10 cellular contexts compared by ENCODE assay signal in genomic region chr11:11148104-11148509, GRCh38.
DNase-seq lines count a peak whose midpoint lies in the region; ATAC-seq and TF ChIP-seq lines count a peak whose summit lies in the region.
"Had no signal": no experiment of that assay in that cellular context is flagged by ENCODE, and none has a peak within 500 bp of the region (broad histone marks: within the 10 kb centered on the region; RNA-seq: fewer than 3 reads in every experiment).

No MANE protein-coding gene starts in this region.

- peaks cover 0 to 6% of the 10 kb centered on the region in 2 donors for H3K9me3 ChIP-seq in ascending aorta

- H3K27ac ChIP-seq in ascending aorta, result peak overlapping the region; percentile 46
- H3K27ac ChIP-seq: C4-2B, parathyroid adenoma had no signal

- TF ChIP-seq CTCF in activated CD8-positive, alpha-beta T cell treated with anti-CD3 and anti-CD28 coated beads for 36 hours (IDR thresholded peaks at IDR 0.05), result no peak
- peak in 2 of 3 experiments; percentile 42 to 46 for TF ChIP-seq CTCF in ascending aorta (IDR thresholded peaks at IDR 0.05)

- intact Hi-C loops in activated CD8-positive, alpha-beta T cell treated with anti-CD3 and anti-CD28 coated beads for 36 hours (cut with micrococcal nuclease), result no loop called here
- intact Hi-C loops in ascending aorta (cut with DNase I), result loop anchor here (5.0 to 10.0 kb wide), 4 partner anchors 94 to 1087 kb away; no protein-coding TSS in a partner anchor

- no peaks in the 10 kb centered on the region for H3K36me3 ChIP-seq in ascending aorta

- no peaks in the 10 kb centered on the region for H3K27me3 ChIP-seq in ascending aorta

- H3K4me3 Mint-ChIP-seq in activated CD8-positive, alpha-beta T cell treated with anti-CD3 and anti-CD28 coated beads for 36 hours, result no peak overlapping the region
- H3K4me3 Mint-ChIP-seq in activated CD8-positive, alpha-beta T cell treated with anti-CD3 and anti-CD28 coated beads, Interleukin-2, amount 10 ng/mL, durations not matched to agents 7 days and 5 days, result no peak overlapping the region

- POLR2A ChIA-PET in activated CD8-positive, alpha-beta T cell treated with anti-CD3 and anti-CD28 coated beads for 36 hours (lab: Charles Lee), result no interaction called here
- POLR2A ChIA-PET in activated CD8-positive, alpha-beta T cell treated with anti-CD3 and anti-CD28 coated beads, Interleukin-2, amount 10 ng/mL, durations not matched to agents 7 days and 5 days (lab: Charles Lee), result interaction anchor here (1.1 kb wide), 1 partner anchor 9 kb away, joined by 3 read pairs; no protein-coding TSS in a partner anchor

- peaks cover 1 to 24% of the 10 kb centered on the region in 2 donors for H3K4me1 ChIP-seq in ascending aorta
- H3K4me1 ChIP-seq: parathyroid adenoma had no signal

- ATAC-seq in activated CD8-positive, alpha-beta T cell treated with anti-CD3 and anti-CD28 coated beads for 36 hours, result peak; percentile 65
- no peak for ATAC-seq in activated CD8-positive, alpha-beta T cell treated with anti-CD3 and anti-CD28 coated beads, Interleukin-2, amount 10 ng/mL, durations not matched to agents 7 days and 5 days
- ATAC-seq in GM19035 (IDR thresholded peaks at IDR 0.05; ENCODE audit: unreplicated experiment) (no peak), GM21528 (IDR thresholded peaks at IDR 0.05; ENCODE audit: low FRiP score, unreplicated experiment) (no peak)

- H3K4me1 Mint-ChIP-seq in activated CD8-positive, alpha-beta T cell treated with anti-CD3 and anti-CD28 coated beads for 36 hours (ENCODE audit: low read depth), result peaks cover 29% of the 10 kb centered on the region
- peaks cover 39% of the 10 kb centered on the region for H3K4me1 Mint-ChIP-seq in activated CD8-positive, alpha-beta T cell treated with anti-CD3 and anti-CD28 coated beads, Interleukin-2, amount 10 ng/mL, durations not matched to agents 7 days and 5 days (ENCODE audit: low read depth)

- CTCF ChIA-PET in activated CD8-positive, alpha-beta T cell treated with anti-CD3 and anti-CD28 coated beads for 36 hours (lab: Charles Lee), result interaction anchor here (1.2 to 2.0 kb wide), 7 partner anchors 8 to 119 kb away, joined by 3 to 7 read pairs (median 4); no protein-coding TSS in a partner anchor
- CTCF ChIA-PET in activated CD8-positive, alpha-beta T cell treated with anti-CD3 and anti-CD28 coated beads, Interleukin-2, amount 10 ng/mL, durations not matched to agents 7 days and 5 days (lab: Charles Lee), result interaction anchor here (1.8 to 2.7 kb wide), 3 partner anchors 9 to 120 kb away, joined by 8 to 17 read pairs (median 9); no protein-coding TSS in a partner anchor

- peak; percentile 32 for DNase-seq in activated CD8-positive, alpha-beta T cell treated with anti-CD3 and anti-CD28 coated beads for 36 hours
- DNase-seq in activated CD8-positive, alpha-beta T cell treated with anti-CD3 and anti-CD28 coated beads, Interleukin-2, amount 10 ng/mL, durations not matched to agents 7 days and 5 days, result no peak
- DNase-seq in ascending aorta (ENCODE audit: low spot score in 2 of 2) (peak; percentile 43 to 93), iPS DF 4.7 (ENCODE audit: extremely low read depth, low spot score) (peak; percentile 56), HK-2 (ENCODE audit: unreplicated experiment) (no peak)
- peak; percentile 21 for DNase-seq in stimulated activated CD4-positive, alpha-beta T cell treated with anti-CD3 and anti-CD28 coated beads, Interleukin-4, amount 100 ng/mL, for 24 hours

- no peak overlapping the region for H3K27ac Mint-ChIP-seq in activated CD8-positive, alpha-beta T cell treated with anti-CD3 and anti-CD28 coated beads for 36 hours
- no peak overlapping the region for H3K27ac Mint-ChIP-seq in activated CD8-positive, alpha-beta T cell treated with anti-CD3 and anti-CD28 coated beads, Interleukin-2, amount 10 ng/mL, durations not matched to agents 7 days and 5 days

- no peaks in the 10 kb centered on the region for H3K36me3 Mint-ChIP-seq in activated CD8-positive, alpha-beta T cell treated with anti-CD3 and anti-CD28 coated beads for 36 hours (ENCODE audit: low read depth)
- peaks cover 3% of the 10 kb centered on the region for H3K36me3 Mint-ChIP-seq in activated CD8-positive, alpha-beta T cell treated with anti-CD3 and anti-CD28 coated beads, Interleukin-2, amount 10 ng/mL, durations not matched to agents 7 days and 5 days (ENCODE audit: low read depth)

- no peak overlapping the region for H3K4me3 ChIP-seq in ascending aorta

- H3K27me3 Mint-ChIP-seq in activated CD8-positive, alpha-beta T cell treated with anti-CD3 and anti-CD28 coated beads for 36 hours, result no peaks in the 10 kb centered on the region
- no peaks in the 10 kb centered on the region for H3K27me3 Mint-ChIP-seq in activated CD8-positive, alpha-beta T cell treated with anti-CD3 and anti-CD28 coated beads, Interleukin-2, amount 10 ng/mL, durations not matched to agents 7 days and 5 days (ENCODE audit: low read depth)

- H3K9me3 Mint-ChIP-seq in activated CD8-positive, alpha-beta T cell treated with anti-CD3 and anti-CD28 coated beads for 36 hours, result peaks cover 5% of the 10 kb centered on the region
- H3K9me3 Mint-ChIP-seq in activated CD8-positive, alpha-beta T cell treated with anti-CD3 and anti-CD28 coated beads, Interleukin-2, amount 10 ng/mL, durations not matched to agents 7 days and 5 days (ENCODE audit: insufficient read depth), result no peaks in the 10 kb centered on the region

Comparison
In these comparisons a context has a peak if more than half of its experiments do, and no peak if none do; other contexts are left out.
1. DNase-seq: peak in activated CD8-positive, alpha-beta T cell treated with anti-CD3 and anti-CD28 coated beads for 36 hours (single experiment), ascending aorta (2 of 2), iPS DF 4.7 (single experiment) and stimulated activated CD4-positive, alpha-beta T cell treated with anti-CD3 and anti-CD28 coated beads, Interleukin-4, amount 100 ng/mL, for 24 hours (single experiment); none in activated CD8-positive, alpha-beta T cell treated with anti-CD3 and anti-CD28 coated beads, Interleukin-2, amount 10 ng/mL, durations not matched to agents 7 days and 5 days (single experiment) and HK-2 (single experiment).